21 cellular contexts compared by ENCODE assay signal in genomic region chr1:103284270-103284669, GRCh38.
DNase-seq lines count a peak whose midpoint lies in the region; ATAC-seq and TF ChIP-seq lines count a peak whose summit lies in the region.
"Had no signal": no experiment of that assay in that cellular context is flagged by ENCODE, and none has a peak within 500 bp of the region (broad histone marks: within the 10 kb centered on the region; RNA-seq: fewer than 3 reads in every experiment).

No MANE protein-coding gene starts in this region.

- DNase-seq in DMS53 (lab: John Stamatoyannopoulos, UW) (peak; percentile 16), DMS53 treated with DMSO at 0.1 percent for 48 hours (lab: John Stamatoyannopoulos, UW; ENCODE audit: unreplicated experiment) (no peak), cardiac fibroblast (ENCODE audit: low read depth in 2 of 2) (peak; percentile 4 to 25), mesenchymal stem cell (peak; percentile 3), NOMO-1 treated with dmso at 0.1 percent for 144 hours (lab: John Stamatoyannopoulos, UW; ENCODE audit: unreplicated experiment) (no peak), mucosa of gallbladder (ENCODE audit: low spot score) (no peak)
- DNase-seq: activated CD4-positive, alpha-beta memory T cell treated with anti-CD3 and anti-CD28 coated beads for 36 hours; activated T-cell treated with anti-CD3 and anti-CD28 coated beads, Interleukin-2, amount 50 U/mL, for 1 hour; effector CD4-positive, alpha-beta T cell; lower lobe of right lung; MM.1S; naive B cell; NCI-H1694; NCI-H510A; stimulated activated CD4-positive, alpha-beta T cell treated with anti-CD3 and anti-CD28 coated beads, Interleukin-12 subunit alpha, Interleukin-12 subunit beta, amount 100 ng/mL, for 4 hours had no signal

- H3K4me1 ChIP-seq in mesenchymal stem cell (ENCODE audit: control insufficient read depth, insufficient read depth, low read depth, low read length) = no peaks in the 10 kb centered on the region
- H3K4me1 ChIP-seq: lower lobe of right lung had no signal

- H2AK5ac ChIP-seq in mesenchymal stem cell (ENCODE audit: low read length, severe bottlenecking) = no peak overlapping the region

- H3K4me2 ChIP-seq in mesenchymal stem cell (ENCODE audit: low read length, poor library complexity, severe bottlenecking) = no peak overlapping the region

- H3K27ac ChIP-seq in mesenchymal stem cell (ENCODE audit: low read length, poor library complexity, severe bottlenecking) = peak overlapping the region; percentile 38
- H3K27ac ChIP-seq: 22Rv1, esophagus muscularis mucosa, lower lobe of right lung had no signal

- H3K27me3 ChIP-seq in mesenchymal stem cell (ENCODE audit: control insufficient read depth in 1 of 2, insufficient read depth in 1 of 2, low read length in 2 of 2) = no peaks in the 10 kb centered on the region
- H3K27me3 ChIP-seq: esophagus muscularis mucosa had no signal

- no peak overlapping the region for H3K18ac ChIP-seq in mesenchymal stem cell (ENCODE audit: low read depth in 1 of 2, low read length in 2 of 2)

- no peak overlapping the region for H3K23ac ChIP-seq in mesenchymal stem cell (ENCODE audit: low read length in 2 of 2)

- H3K14ac ChIP-seq in mesenchymal stem cell (ENCODE audit: low read length in 2 of 2) = no peak overlapping the region

- no peak overlapping the region for H2BK120ac ChIP-seq in mesenchymal stem cell (ENCODE audit: low read depth, low read length)

- H4K8ac ChIP-seq in mesenchymal stem cell (ENCODE audit: low read length) = no peak overlapping the region

- no peak overlapping the region for H2BK5ac ChIP-seq in mesenchymal stem cell (ENCODE audit: low read depth, low read length, poor library complexity, severe bottlenecking)

- no peak overlapping the region for H3K9ac ChIP-seq in mesenchymal stem cell (ENCODE audit: low read length)

- H3K9me3 ChIP-seq in mesenchymal stem cell (ENCODE audit: control insufficient read depth, low read length) = no peaks in the 10 kb centered on the region
- H3K9me3 ChIP-seq: esophagus muscularis mucosa had no signal

- H4K91ac ChIP-seq in mesenchymal stem cell (ENCODE audit: low read length) = no peak overlapping the region

- no peak overlapping the region for H2BK12ac ChIP-seq in mesenchymal stem cell (ENCODE audit: low read length in 2 of 2)

- H2BK15ac ChIP-seq in mesenchymal stem cell (ENCODE audit: low read depth, poor library complexity, severe bottlenecking) = no peak overlapping the region

- TF ChIP-seq CTCF in cardiac fibroblast (IDR thresholded peaks at IDR 0.05; ENCODE audit: low read depth, low read length) = no peak

- no peak overlapping the region for H3K4ac ChIP-seq in mesenchymal stem cell (ENCODE audit: low read depth in 1 of 2, low read length in 2 of 2)

- no peaks in the 10 kb centered on the region for H3K36me3 ChIP-seq in mesenchymal stem cell (ENCODE audit: control insufficient read depth in 1 of 2, insufficient read depth in 2 of 2, low read depth in 1 of 2, low read length in 2 of 2)
- H3K36me3 ChIP-seq: esophagus muscularis mucosa, lower lobe of right lung had no signal

- H2AFZ ChIP-seq in mesenchymal stem cell (ENCODE audit: low read depth, low read length) = no peak overlapping the region

- ATAC-seq in HG02885 (IDR thresholded peaks at IDR 0.05; ENCODE audit: poor library complexity, unreplicated experiment) (no peak), GM21737 (IDR thresholded peaks at IDR 0.05; ENCODE audit: unreplicated experiment) (no peak)
- ATAC-seq: HepG2, lower lobe of right lung, WTC11 had no signal

- no peak overlapping the region for H3K4me3 ChIP-seq in cardiac fibroblast (replicated peaks in 1 of 2; ENCODE audit: low read depth in 2 of 2, low read length in 2 of 2)
- no peak overlapping the region for H3K4me3 ChIP-seq in mesenchymal stem cell (ENCODE audit: insufficient read depth in 1 of 2, low read depth in 1 of 2, low read length in 2 of 2)
- H3K4me3 ChIP-seq: esophagus muscularis mucosa, lower lobe of right lung had no signal

- H3K79me1 ChIP-seq in mesenchymal stem cell (replicated peaks; ENCODE audit: low read length, poor library complexity, severe bottlenecking) = no peaks in the 10 kb centered on the region

Comparison
In these comparisons a context has a peak if more than half of its experiments do, and no peak if none do; other contexts are left out.
1. DNase-seq: peak in DMS53 (single experiment), cardiac fibroblast (2 of 2) and mesenchymal stem cell (single experiment); none in DMS53 treated with DMSO at 0.1 percent for 48 hours (single experiment), NOMO-1 treated with dmso at 0.1 percent for 144 hours (single experiment) and mucosa of gallbladder (single experiment).